In genomic region chr11:76251223-76251575, GRCh38 we compare ENCODE assay signal across 21 cellular contexts. TPM values are rescaled to one million over a fixed set of nuclear protein-coding genes. Genes with fewer than 3 reads are reported as not detected.
"Had no signal": no experiment of that assay in that cellular context is flagged by ENCODE, and none has a peak within 500 bp of the region (broad histone marks: within the 10 kb centered on the region; RNA-seq: fewer than 3 reads in every experiment).

No MANE protein-coding gene starts in this region.

- H3K36me3 ChIP-seq: colonic mucosa, lower lobe of right lung, stomach, thoracic aorta, vagina had no signal

- H3K27ac ChIP-seq: colonic mucosa, lower lobe of right lung, thoracic aorta, vagina had no signal

- H3K27me3 ChIP-seq: body of pancreas, colonic mucosa, vagina had no signal

- H3K4me1 ChIP-seq: body of pancreas, colonic mucosa, lower lobe of right lung, vagina had no signal

- ATAC-seq: activated CD8-positive, alpha-beta T cell treated with anti-CD3 and anti-CD28 coated beads, Interleukin-2, amount 10 ng/mL, durations not matched to agents 7 days and 5 days; body of pancreas; esophagus mucosa; T-helper 17 cell; WTC11 had no signal

- H3K4me3 ChIP-seq: body of pancreas, colonic mucosa, lower lobe of right lung, stomach, thoracic aorta, vagina had no signal

- DNase-seq: activated CD4-positive, alpha-beta T cell treated with anti-CD3 and anti-CD28 coated beads, Interleukin-2, amount 10 ng/mL, durations not matched to agents 24 days and 14 days; activated CD8-positive, alpha-beta memory T cell treated with anti-CD3 and anti-CD28 coated beads, Interleukin-2, amount 50 U/mL, for 4 hours; activated CD8-positive, alpha-beta T cell treated with anti-CD3 and anti-CD28 coated beads, Interleukin-2, amount 10 ng/mL, durations not matched to agents 7 days and 5 days; activated effector memory CD4-positive, alpha-beta T cell treated with anti-CD3 and anti-CD28 coated beads, Interleukin-2, amount 50 U/mL, for 16 hours; activated T-cell treated with anti-CD3 and anti-CD28 coated beads, Interleukin-2, amount 50 U/mL, for 48 hours; amniotic stem cell; central memory CD4-positive, alpha-beta T cell; colonic mucosa; hippocampal formation; lower lobe of right lung; stimulated activated CD4-positive, alpha-beta T cell treated with anti-CD3 and anti-CD28 coated beads, Interleukin-12 subunit alpha, Interleukin-12 subunit beta, amount 100 ng/mL, for 4 hours; stimulated activated CD4-positive, alpha-beta T cell treated with anti-CD3 and anti-CD28 coated beads, Interleukin-2, amount 100 ng/mL, for 24 hours; stomach; T-helper 17 cell had no signal

- H3K9me3 ChIP-seq: body of pancreas, colonic mucosa, lower lobe of right lung, thoracic aorta, vagina had no signal

RNA-seq across cellular contexts. Expression of gene WNT11, which starts 44.9 kb away (rescaled TPM):
- total RNA-seq: fibroblast of villous mesenchyme, pulmonary artery endothelial cell had no signal
